ENCODE assay signal across 11 cellular contexts in the genomic region with DNA sequence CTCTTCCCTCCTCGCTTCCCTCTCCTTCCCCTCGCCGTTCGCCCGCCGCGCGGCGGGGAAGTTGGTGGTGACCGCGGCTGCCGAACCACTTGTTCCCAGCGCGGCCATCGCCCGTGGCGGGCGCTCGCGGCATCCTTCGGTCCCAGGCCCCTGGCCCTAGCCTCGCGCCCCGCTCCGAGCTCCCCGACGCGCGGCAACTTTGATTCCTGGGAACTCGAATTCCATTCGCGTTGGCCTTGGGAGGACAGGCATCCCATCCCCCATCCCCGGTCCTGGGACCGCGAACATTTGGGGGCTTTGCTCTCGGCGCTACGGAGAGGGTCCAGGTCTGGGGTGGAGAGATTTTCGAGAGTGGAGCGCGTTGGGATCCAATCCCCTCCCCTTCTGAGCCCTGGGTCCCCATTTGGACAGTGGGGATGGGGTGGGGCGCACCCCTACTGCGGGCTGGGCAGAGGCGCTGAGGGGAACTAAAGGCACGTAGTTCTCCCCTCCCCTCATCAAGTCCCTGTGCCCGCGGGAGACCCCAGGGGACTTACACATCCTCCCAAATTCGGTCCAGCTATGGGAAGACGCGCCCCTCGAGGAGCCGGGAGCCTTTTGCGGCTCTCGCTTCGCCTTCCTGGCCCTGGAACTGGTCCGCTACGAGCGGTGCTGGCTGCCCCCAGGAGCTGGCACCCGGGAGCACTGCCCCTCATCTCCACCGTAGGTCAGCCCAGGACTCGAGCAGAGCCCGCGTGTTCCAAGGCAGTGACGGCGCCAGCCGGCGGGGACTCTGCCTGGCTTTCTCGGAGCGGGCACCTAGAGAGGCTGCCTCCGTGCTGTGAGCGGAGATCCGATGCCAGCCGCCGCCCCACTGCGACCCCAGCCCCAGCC. TPM values are rescaled to one million over a fixed set of nuclear protein-coding genes. Genes with fewer than 3 reads are reported as not detected.
DNase-seq lines count a peak whose midpoint lies in the region; ATAC-seq, FAIRE-seq and TF ChIP-seq lines count a peak whose summit lies in the region.
"Had no signal": no experiment of that assay in that cellular context is flagged by ENCODE, and none has a peak within 500 bp of the region (broad histone marks: within the 10 kb centered on the region; RNA-seq: fewer than 3 reads in every experiment).

No MANE protein-coding gene starts in this region.

- TF ChIP-seq CTCF in chondrocyte (IDR thresholded peaks at IDR 0.05), result no peak

- peaks cover 11% of the 10 kb centered on the region for H3K4me1 ChIP-seq in mucosa of stomach (ENCODE audit: control insufficient read depth, insufficient read depth, low read length)

- DNase-seq in activated naive CD4-positive, alpha-beta T cell (lab: John Stamatoyannopoulos, UW), result no peak
- DNase-seq in chondrocyte (ENCODE audit: low spot score) (no peak), ureter (ENCODE audit: low spot score) (peak; percentile 45), NCI-H2107 (lab: John Stamatoyannopoulos, UW) (no peak), H54 (ENCODE audit: insufficient read length, low spot score) (no peak)
- DNase-seq: DND-41, GOT3, kidney glomerular epithelial cell had no signal

- FAIRE-seq in H54 (lab: Jason Lieb, UNC), result no peak

- no peak for ATAC-seq in HG03025 (IDR thresholded peaks at IDR 0.05; ENCODE audit: low FRiP score, unreplicated experiment)

- H3K27me3 Mint-ChIP-seq in activated naive CD4-positive, alpha-beta T cell treated with anti-CD3 and anti-CD28 coated beads, Interleukin-2, amount 50 U/mL, for 24 hours, result peaks cover 23% of the 10 kb centered on the region
- peaks cover 73% of the 10 kb centered on the region for H3K27me3 Mint-ChIP-seq in chondrocyte (ENCODE audit: low read depth)

- H3K27me3 ChIP-seq in mucosa of stomach (ENCODE audit: control insufficient read depth, insufficient read depth, low read length), result peaks cover 66% of the 10 kb centered on the region

- H3K4me3 Mint-ChIP-seq in activated naive CD4-positive, alpha-beta T cell treated with anti-CD3 and anti-CD28 coated beads, Interleukin-2, amount 50 U/mL, for 24 hours, result peak overlapping the region; percentile 60
- peak overlapping the region; percentile 52 for H3K4me3 Mint-ChIP-seq in chondrocyte (ENCODE audit: unreplicated experiment)

- H3K4me1 Mint-ChIP-seq in activated naive CD4-positive, alpha-beta T cell treated with anti-CD3 and anti-CD28 coated beads, Interleukin-2, amount 50 U/mL, for 24 hours, result peaks cover 3% of the 10 kb centered on the region
- H3K4me1 Mint-ChIP-seq in chondrocyte (ENCODE audit: low read depth), result peaks cover 6% of the 10 kb centered on the region

- H3K4me3 ChIP-seq in mucosa of stomach (ENCODE audit: low read length), result peak overlapping the region; percentile 14

- H3K9me3 ChIP-seq in mucosa of stomach (ENCODE audit: control insufficient read depth, low read length), result no peaks in the 10 kb centered on the region

- H3K36me3 ChIP-seq in mucosa of stomach (ENCODE audit: control insufficient read depth, insufficient read depth, low read length), result no peaks in the 10 kb centered on the region

- H3K27ac Mint-ChIP-seq in activated naive CD4-positive, alpha-beta T cell treated with anti-CD3 and anti-CD28 coated beads, Interleukin-2, amount 50 U/mL, for 24 hours, result no peak overlapping the region
- no peak overlapping the region for H3K27ac Mint-ChIP-seq in chondrocyte (ENCODE audit: unreplicated experiment)

- no peak for TF ChIP-seq POLR2A in H54 (IDR thresholded peaks at IDR 0.05; ENCODE audit: low read depth, low read length)

- no peaks in the 10 kb centered on the region for H3K36me3 Mint-ChIP-seq in activated naive CD4-positive, alpha-beta T cell treated with anti-CD3 and anti-CD28 coated beads, Interleukin-2, amount 50 U/mL, for 24 hours
- no peaks in the 10 kb centered on the region for H3K36me3 Mint-ChIP-seq in chondrocyte (ENCODE audit: low read depth)

- H3K9ac ChIP-seq in mucosa of stomach (ENCODE audit: low read length), result no peak overlapping the region

- no peaks in the 10 kb centered on the region for H3K9me3 Mint-ChIP-seq in activated naive CD4-positive, alpha-beta T cell treated with anti-CD3 and anti-CD28 coated beads, Interleukin-2, amount 50 U/mL, for 24 hours
- no peaks in the 10 kb centered on the region for H3K9me3 Mint-ChIP-seq in chondrocyte (ENCODE audit: low read depth)

RNA-seq across cellular contexts. Expression of a gene that starts 0.9 kb away (rescaled TPM):
- total RNA-seq in chondrocyte, result not detected in 3 replicates
- total RNA-seq in ureter, result 79.3 TPM

Comparison
In these comparisons a context has a peak if more than half of its experiments do, and no peak if none do; other contexts are left out.
1. RNA of a gene that starts 0.9 kb away (total RNA-seq): 79.3 TPM in ureter (single experiment); not detected in chondrocyte; every median in the first group is over 10 times any median in the second.